Comparison of ENCODE assay signal across 20 cellular contexts in genomic region chr1:42450081-42450480, GRCh38. TPM values are rescaled to one million over a fixed set of nuclear protein-coding genes. Genes with fewer than 3 reads are reported as not detected.
A peak's percentile ranks its signal among the peaks of the same experiment; 100 is the strongest.
DNase-seq lines count a peak whose midpoint lies in the region; ATAC-seq, FAIRE-seq and TF ChIP-seq lines count a peak whose summit lies in the region.
"Had no signal": no experiment of that assay in that cellular context is flagged by ENCODE, and none has a peak within 500 bp of the region (broad histone marks: within the 10 kb centered on the region; RNA-seq: fewer than 3 reads in every experiment).

No MANE protein-coding gene starts in this region.

- H2BK15ac ChIP-seq in mesendoderm (replicated peaks; ENCODE audit: low read depth): no peak overlapping the region

- no peak overlapping the region for H3K4me3 ChIP-seq in K562
- no peak overlapping the region for H3K4me3 ChIP-seq in left ventricle myocardium inferior
- no peak overlapping the region for H3K4me3 ChIP-seq in mesendoderm (ENCODE audit: low read length)
- no peak overlapping the region for H3K4me3 ChIP-seq in stomach
- H3K4me3 ChIP-seq: GM23248 had no signal

- no peak for DNase-seq in activated naive CD4-positive, alpha-beta T cell treated with anti-CD3 and anti-CD28 coated beads, Interleukin-2, amount 50 U/mL, for 72 hours (ENCODE audit: low spot score in 2 of 2)
- no peak for DNase-seq in activated naive CD4-positive, alpha-beta T cell (lab: John Stamatoyannopoulos, UW)
- no peak for DNase-seq in T-helper 17 cell
- no peak for DNase-seq in K562 (ENCODE audit: extremely low read depth in 1 of 4, low spot score in 3 of 4)
- no peak for DNase-seq in left ventricle myocardium inferior
- no peak for DNase-seq in mesendoderm
- no peak for DNase-seq in stomach
- DNase-seq: C1 segment of cervical spinal cord; CD4-positive, alpha-beta T cell; COR-L47; DMS153; DMS79 treated with DMSO at 0.1 percent for 48 hours; GDM1; GM23248 had no signal

- no peak for TF ChIP-seq RAD21 in K562 (CRISPR knock-in tag; conservative IDR thresholded peaks at IDR 0.05 in 1 of 2, IDR thresholded peaks at IDR 0.05 in 1 of 2)

- H3K4me1 Mint-ChIP-seq in T-helper 17 cell: peaks cover 14% of the 10 kb centered on the region

- TF ChIP-seq POLR2A in K562 (conservative IDR thresholded peaks at IDR 0.05): no peak
- TF ChIP-seq POLR2A in stomach (IDR thresholded peaks at IDR 0.05): no peak

- peaks cover 2 to 14% of the 10 kb centered on the region in 2 experiments; a peak in 3 of 5 replicates for H3K27me3 ChIP-seq in K562 (ENCODE audit: control insufficient read depth in 2 of 2, insufficient read depth in 2 of 2, low read length in 2 of 2)
- no peaks in the 10 kb centered on the region for H3K27me3 ChIP-seq in left ventricle myocardium inferior (ENCODE audit: low read depth)
- H3K27me3 ChIP-seq in mesendoderm (ENCODE audit: insufficient read depth, low read length, poor library complexity): no peaks in the 10 kb centered on the region
- H3K27me3 ChIP-seq in stomach: no peaks in the 10 kb centered on the region

- no peaks in the 10 kb centered on the region for H4K20me1 ChIP-seq in K562 (replicated peaks; ENCODE audit: control insufficient read depth, insufficient read depth, low read length)

- no peaks in the 10 kb centered on the region for H3K36me3 Mint-ChIP-seq in activated naive CD4-positive, alpha-beta T cell treated with anti-CD3 and anti-CD28 coated beads, Interleukin-2, amount 50 U/mL, for 72 hours
- no peaks in the 10 kb centered on the region for H3K36me3 Mint-ChIP-seq in T-helper 17 cell (ENCODE audit: low read depth)

- H4K5ac ChIP-seq in mesendoderm (ENCODE audit: low read length): no peak overlapping the region

- no peaks in the 10 kb centered on the region for H3K9me3 Mint-ChIP-seq in activated naive CD4-positive, alpha-beta T cell treated with anti-CD3 and anti-CD28 coated beads, Interleukin-2, amount 50 U/mL, for 72 hours
- H3K9me3 Mint-ChIP-seq: CD4-positive, alpha-beta T cell had no signal

- H3K79me1 ChIP-seq in mesendoderm (ENCODE audit: low read length): no peaks in the 10 kb centered on the region

- no peak overlapping the region for H3K9ac ChIP-seq in K562 (ENCODE audit: insufficient read depth in 1 of 2, low read depth in 2 of 2, low read length in 2 of 2)
- H3K9ac ChIP-seq in mesendoderm (ENCODE audit: low read length): no peak overlapping the region
- H3K9ac ChIP-seq: GM23248 had no signal

- no peaks in the 10 kb centered on the region for H3K4me1 ChIP-seq in K562 (replicated peaks in 1 of 2; ENCODE audit: control insufficient read depth in 2 of 2, insufficient read depth in 2 of 2, low read length in 2 of 2)
- no peaks in the 10 kb centered on the region for H3K4me1 ChIP-seq in left ventricle myocardium inferior
- no peaks in the 10 kb centered on the region for H3K4me1 ChIP-seq in mesendoderm (ENCODE audit: control insufficient read depth, low read depth, low read length)
- H3K4me1 ChIP-seq in stomach: peaks cover 0 to 2% (median under 1%) of the 10 kb centered on the region in 4 donors

- H3K9me1 ChIP-seq in K562 (ENCODE audit: control insufficient read depth, insufficient read depth, low read length): no peaks in the 10 kb centered on the region

- H2BK120ac ChIP-seq in mesendoderm (ENCODE audit: low read depth, low read length): no peak overlapping the region

- in situ Hi-C loops in K562 (cut with MboI): no loop called here

- H3K27ac ChIP-seq in K562 (ENCODE audit: extremely low read depth, low read depth, low read length) (no peak overlapping the region), left ventricle myocardium inferior (replicated peaks) (no peak overlapping the region), mesendoderm (ENCODE audit: low read depth, low read length) (no peak overlapping the region), stomach (no peak overlapping the region)
- H3K27ac ChIP-seq: GM23248 had no signal

- H3K18ac ChIP-seq in mesendoderm (ENCODE audit: low read length): no peak overlapping the region

- no peak overlapping the region for H2AK5ac ChIP-seq in mesendoderm (ENCODE audit: low read length)

- no peak overlapping the region for H3K4ac ChIP-seq in mesendoderm (ENCODE audit: low read depth, low read length)

- no peak overlapping the region for H3K23ac ChIP-seq in mesendoderm (ENCODE audit: low read length)

- BruUV-seq in K562 (replicated peaks; lab: Mats Ljungman, UMichigan): no TSS peak

- no peak overlapping the region for H2BK5ac ChIP-seq in mesendoderm (ENCODE audit: low read length)

- no peak overlapping the region for H4K8ac ChIP-seq in mesendoderm (ENCODE audit: low read depth, low read length)

- H3K79me2 ChIP-seq in K562 (ENCODE audit: control insufficient read depth, insufficient read depth, low read length) (no peaks in the 10 kb centered on the region), mesendoderm (ENCODE audit: control insufficient read depth, insufficient read depth, low read length) (no peaks in the 10 kb centered on the region)

- CTCF ChIA-PET in K562 (lab: Yijun Ruan, JAX; ENCODE audit: low intra/inter-chr PET ratio): no interaction called here

- H3K56ac ChIP-seq in mesendoderm (ENCODE audit: low read length): no peak overlapping the region

- H2AFZ ChIP-seq in K562 (ENCODE audit: low read depth, low read length): no peak overlapping the region
- H2AFZ ChIP-seq: GM23248 had no signal

- TF ChIP-seq CTCF in K562 (IDR thresholded peaks at IDR 0.05 in 2 of 3, conservative IDR thresholded peaks at IDR 0.05 in 1 of 3; ENCODE audit: insufficient read depth in 2 of 3, low read depth in 1 of 3, low read length in 3 of 3): no peak
- no peak for TF ChIP-seq CTCF in left ventricle myocardium inferior (IDR thresholded peaks at IDR 0.05; ENCODE audit: borderline replicate concordance)
- TF ChIP-seq CTCF in stomach (IDR thresholded peaks at IDR 0.05): no peak

- POLR2A ChIA-PET in K562 (lab: Yijun Ruan, JAX): no interaction called here

- peak; percentile 19 for FAIRE-seq in K562 (lab: Jason Lieb, UNC)
- FAIRE-seq: A204.1, D721Med, GM18507, H54 had no signal

- no peaks in the 10 kb centered on the region for H3K36me3 ChIP-seq in K562 (ENCODE audit: control insufficient read depth, insufficient read depth, low read length)
- no peaks in the 10 kb centered on the region for H3K36me3 ChIP-seq in left ventricle myocardium inferior
- H3K36me3 ChIP-seq in mesendoderm (ENCODE audit: control insufficient read depth, insufficient read depth, low read length): no peaks in the 10 kb centered on the region
- no peaks in the 10 kb centered on the region for H3K36me3 ChIP-seq in stomach

- intact Hi-C loops in K562 (cut with micrococcal nuclease): no loop called here
- intact Hi-C loops in left ventricle myocardium inferior (cut with micrococcal nuclease): loop anchor here (10.0 kb wide), 1 partner anchor 115 kb away; the partner anchor contains the start of gene FOXJ3
- intact Hi-C loops in stomach (cut with DNase I; ENCODE audit: low total_unique reads): no loop called here

- H3K4me2 ChIP-seq in K562 (ENCODE audit: insufficient read depth, low read length) (no peak overlapping the region), mesendoderm (ENCODE audit: low read length) (no peak overlapping the region)

- no peaks in the 10 kb centered on the region for H3K9me3 ChIP-seq in T-helper 17 cell (ENCODE audit: control insufficient read depth, low read length, poor library complexity, severe bottlenecking)
- no peaks in the 10 kb centered on the region for H3K9me3 ChIP-seq in K562 (replicated peaks; ENCODE audit: control insufficient read depth, insufficient read depth, low read depth, low read length)
- H3K9me3 ChIP-seq in left ventricle myocardium inferior (replicated peaks): no peaks in the 10 kb centered on the region
- no peaks in the 10 kb centered on the region for H3K9me3 ChIP-seq in stomach

- TF ChIP-seq EP300 in K562 (IDR thresholded peaks at IDR 0.05; ENCODE audit: low read length) (no peak), stomach (IDR thresholded peaks at IDR 0.05) (no peak)

- peak overlapping the region in 1 of 2 donors; percentile 34 for H3K27ac Mint-ChIP-seq in activated naive CD4-positive, alpha-beta T cell treated with anti-CD3 and anti-CD28 coated beads, Interleukin-2, amount 50 U/mL, for 72 hours
- peak overlapping the region; percentile 32 for H3K27ac Mint-ChIP-seq in T-helper 17 cell
- H3K27ac Mint-ChIP-seq: B cell; CD4-positive, alpha-beta T cell had no signal

- ATAC-seq in activated naive CD4-positive, alpha-beta T cell treated with anti-CD3 and anti-CD28 coated beads, Interleukin-2, amount 50 U/mL, for 72 hours: peak; percentile 60 to 98
- no peak for ATAC-seq in T-helper 17 cell
- no peak for ATAC-seq in K562
- ATAC-seq: HCT116 had no signal

- no peaks in the 10 kb centered on the region for H3K27me3 Mint-ChIP-seq in T-helper 17 cell
- H3K27me3 Mint-ChIP-seq: B cell; CD4-positive, alpha-beta T cell had no signal

- H3K4me3 Mint-ChIP-seq in T-helper 17 cell: no peak overlapping the region
- H3K4me3 Mint-ChIP-seq: B cell; CD4-positive, alpha-beta T cell had no signal

RNA-seq across cellular contexts. Expression of gene ZMYND12, which starts 5.7 kb away (rescaled TPM):
- total RNA-seq in activated naive CD4-positive, alpha-beta T cell treated with anti-CD3 and anti-CD28 coated beads, Interleukin-2, amount 50 U/mL, for 72 hours: under 1 TPM; 0.45 to 0.84 TPM
- total RNA-seq in T-helper 17 cell (1 to 10 TPM in 1 of 2 donors, under 1 TPM in 1; 0.68 to 1.6 TPM), K562 (2014; rRNA removed) (not detected in 2 replicates), K562 (2014; rRNA removed; fragmentation: Illumina TruSeq; extraction: Trizol) (not detected in 2 replicates), K562 (2015; rRNA removed; fragmentation: Illumina TruSeq; extraction: Trizol) (not detected in 2 replicates), K562 (2021) (not detected in 2 replicates), left ventricle myocardium inferior (2.6 TPM), stomach (100 to 1,000 TPM in 1 of 5 donors, 1 to 10 TPM in 1, under 1 TPM in 1, not detected in 2; 0.18 to 245 (median 1.9) TPM)
- not detected in 2 replicates for total RNA-seq in K562 (2011; cell fraction: chromatin; rRNA removed; ENCODE audit: low replicate concordance)
- not detected in 2 replicates for total RNA-seq in K562 (2011; cell fraction: nucleolus; rRNA removed)
- not detected in 2 replicates for total RNA-seq in K562 (2011; cell fraction: nucleoplasm; rRNA removed)
- polyA plus RNA-seq in K562 (2011; rRNA removed) (not detected in 2 replicates), K562 (2014; fragmentation: Illumina TruSeq; extraction: Trizol) (not detected in 2 replicates), K562 (2014; fragmentation: Nextera tagmentation; extraction: Ambion mirVana) (not detected), K562 (2014; rRNA removed) (not detected in 2 replicates), stomach (1 to 10 TPM in 2 of 3 donors, under 1 TPM in 1; 0.88 to 2.9 (median 1.8) TPM)
- not detected in 2 replicates for polyA plus RNA-seq in K562 (2011; cell fraction: cytosol; rRNA removed)
- not detected in 2 replicates for polyA plus RNA-seq in K562 (2011; cell fraction: nucleus; rRNA removed)
- polyA plus RNA-seq in K562 (2012): not detected in 2 replicates
- polyA minus RNA-seq in K562 (2011; rRNA and poly(A)+ RNA removed): not detected in 2 replicates
- not detected in 2 replicates for polyA minus RNA-seq in K562 (2011; cell fraction: cytosol; rRNA and poly(A)+ RNA removed)
- polyA minus RNA-seq in K562 (2011; cell fraction: nucleus; rRNA and poly(A)+ RNA removed): not detected in 2 replicates
- 0.06 TPM for polyA plus RNA-seq in mesendoderm (2013, experiment 1 of 2)
- polyA plus RNA-seq in mesendoderm (2013, experiment 2 of 2): 0.06 TPM

RNA-seq across cellular contexts. Expression of gene PPCS, which starts 6.3 kb away (rescaled TPM):
- 10 to 100 TPM; 37.8 to 50.1 TPM for total RNA-seq in activated naive CD4-positive, alpha-beta T cell treated with anti-CD3 and anti-CD28 coated beads, Interleukin-2, amount 50 U/mL, for 72 hours
- 10 to 100 TPM; 42.9 to 45.3 TPM for total RNA-seq in T-helper 17 cell
- 8.8 and 11.0 TPM in 2 replicates for total RNA-seq in K562 (2011; cell fraction: chromatin; rRNA removed; ENCODE audit: low replicate concordance)
- 7.2 and 12.2 TPM in 2 replicates for total RNA-seq in K562 (2011; cell fraction: nucleolus; rRNA removed)
- 8.1 and 13.1 TPM in 2 replicates for total RNA-seq in K562 (2011; cell fraction: nucleoplasm; rRNA removed)
- 13.0 and 22.2 TPM in 2 replicates for total RNA-seq in K562 (2014; rRNA removed)
- 16.6 and 19.7 TPM in 2 replicates for total RNA-seq in K562 (2014; rRNA removed; fragmentation: Illumina TruSeq; extraction: Trizol)
- total RNA-seq in K562 (2015; rRNA removed; fragmentation: Illumina TruSeq; extraction: Trizol): 14.8 and 16.5 TPM in 2 replicates
- 13.9 and 15.0 TPM in 2 replicates for total RNA-seq in K562 (2021)
- polyA plus RNA-seq in K562 (2011; rRNA removed): 4.7 and 7.9 TPM in 2 replicates
- polyA plus RNA-seq in K562 (2011; cell fraction: cytosol; rRNA removed): 7.4 and 33.1 TPM in 2 replicates
- 6.3 and 10.0 TPM in 2 replicates for polyA plus RNA-seq in K562 (2011; cell fraction: nucleus; rRNA removed)
- 13.5 and 26.0 TPM in 2 replicates for polyA plus RNA-seq in K562 (2012)
- polyA plus RNA-seq in K562 (2014; fragmentation: Illumina TruSeq; extraction: Trizol): 12.8 and 15.2 TPM in 2 replicates
- 10 to 100 TPM; 12.9 to 14.2 TPM for polyA plus RNA-seq in K562 (2014; fragmentation: Nextera tagmentation; extraction: Ambion mirVana)
- polyA plus RNA-seq in K562 (2014; rRNA removed): 20.6 and 34.6 TPM in 2 replicates
- polyA minus RNA-seq in K562 (2011; rRNA and poly(A)+ RNA removed): 2.7 and 3.6 TPM in 2 replicates
- 3.6 and 4.9 TPM in 2 replicates for polyA minus RNA-seq in K562 (2011; cell fraction: cytosol; rRNA and poly(A)+ RNA removed)
- polyA minus RNA-seq in K562 (2011; cell fraction: nucleus; rRNA and poly(A)+ RNA removed): 5.0 and 6.1 TPM in 2 replicates
- 33.9 TPM for total RNA-seq in left ventricle myocardium inferior
- polyA plus RNA-seq in mesendoderm (2013, experiment 1 of 2): 24.5 TPM
- polyA plus RNA-seq in mesendoderm (2013, experiment 2 of 2): 24.4 TPM
- total RNA-seq in stomach: 100 to 1,000 TPM in 1 of 5 donors, 10 to 100 TPM in 4; 17.0 to 446 (median 47.1) TPM
- polyA plus RNA-seq in stomach: 100 to 1,000 TPM in 2 of 3 donors, 10 to 100 TPM in 1; 84.4 to 139 (median 122) TPM

RNA-seq across cellular contexts. Expression of gene CCDC30, which starts 13.0 kb away (rescaled TPM):
- total RNA-seq in activated naive CD4-positive, alpha-beta T cell treated with anti-CD3 and anti-CD28 coated beads, Interleukin-2, amount 50 U/mL, for 72 hours: 1 to 10 TPM; 2.2 to 2.3 TPM
- total RNA-seq in T-helper 17 cell (1 to 10 TPM; 2.9 to 3.9 TPM), K562 (2014; rRNA removed) (0.05 and 0.08 TPM in 2 replicates), K562 (2014; rRNA removed; fragmentation: Illumina TruSeq; extraction: Trizol) (0.40 and 1.8 TPM in 2 replicates), K562 (2015; rRNA removed; fragmentation: Illumina TruSeq; extraction: Trizol) (0.36 and 0.41 TPM in 2 replicates), K562 (2021) (0.76 and 0.91 TPM in 2 replicates), left ventricle myocardium inferior (2.2 TPM), stomach (1 to 10 TPM in 3 of 5 donors, under 1 TPM in 2; under 0.01 to 2.3 (median 2.0) TPM)
- total RNA-seq in K562 (2011; cell fraction: chromatin; rRNA removed; ENCODE audit: low replicate concordance): 0.23 and 1.9 TPM in 2 replicates
- total RNA-seq in K562 (2011; cell fraction: nucleolus; rRNA removed): 0.50 and 0.66 TPM in 2 replicates
- total RNA-seq in K562 (2011; cell fraction: nucleoplasm; rRNA removed): 0.92 and 1.9 TPM in 2 replicates
- polyA plus RNA-seq in K562 (2011; rRNA removed) (0.17 and 0.19 TPM in 2 replicates), K562 (2014; fragmentation: Illumina TruSeq; extraction: Trizol) (0.15 and 0.16 TPM in 2 replicates), K562 (2014; fragmentation: Nextera tagmentation; extraction: Ambion mirVana) (under 1 TPM; 0.24 to 0.44 TPM), K562 (2014; rRNA removed) (0.12 and 0.23 TPM in 2 replicates), stomach (1 to 10 TPM in 1 of 3 donors, under 1 TPM in 2; 0.70 to 1.2 (median 0.75) TPM)
- not detected in 2 replicates for polyA plus RNA-seq in K562 (2011; cell fraction: cytosol; rRNA removed)
- polyA plus RNA-seq in K562 (2011; cell fraction: nucleus; rRNA removed): 0.21 and 0.33 TPM in 2 replicates
- 0.56 and 0.60 TPM in 2 replicates for polyA plus RNA-seq in K562 (2012)
- polyA minus RNA-seq in K562 (2011; rRNA and poly(A)+ RNA removed): 0.09 and 0.32 TPM in 2 replicates
- not detected in 2 replicates for polyA minus RNA-seq in K562 (2011; cell fraction: cytosol; rRNA and poly(A)+ RNA removed)
- 0.67 and 1.4 TPM in 2 replicates for polyA minus RNA-seq in K562 (2011; cell fraction: nucleus; rRNA and poly(A)+ RNA removed)
- polyA plus RNA-seq in mesendoderm (2013, experiment 1 of 2): 1.2 TPM
- polyA plus RNA-seq in mesendoderm (2013, experiment 2 of 2): 1.5 TPM

Comparison
In these comparisons a context has a peak if more than half of its experiments do, and no peak if none do; other contexts are left out.
1. ATAC-seq: peak in activated naive CD4-positive, alpha-beta T cell treated with anti-CD3 and anti-CD28 coated beads, Interleukin-2, amount 50 U/mL, for 72 hours (2 of 2); none in T-helper 17 cell (single experiment) and K562 (single experiment).